ENCODE assay signal across 8 cellular contexts in genomic region chr10:89302628-89303027, GRCh38. TPM values are rescaled to one million over a fixed set of nuclear protein-coding genes. Genes with fewer than 3 reads are reported as not detected.
DNase-seq lines count a peak whose midpoint lies in the region; ATAC-seq and TF ChIP-seq lines count a peak whose summit lies in the region.

No MANE protein-coding gene starts in this region.

- DNase-seq in activated CD4-positive, alpha-beta T cell treated with anti-CD3 and anti-CD28 coated beads, Interleukin-2, amount 10 ng/mL, durations not matched to agents 24 days and 14 days = no peak
- no peak for DNase-seq in activated CD4-positive, alpha-beta T cell treated with anti-CD3 and anti-CD28 coated beads, Interleukin-2, amount 50 U/mL, for 4 hours
- no peak for DNase-seq in left lobe of liver (ENCODE audit: low spot score)
- DNase-seq in thyroid gland = no peak
- DNase-seq in activated CD8-positive, alpha-beta memory T cell treated with anti-CD3 and anti-CD28 coated beads for 24 hours = no peak
- no peak for DNase-seq in occipital lobe (lab: John Stamatoyannopoulos, UW)

- intact Hi-C loops in activated CD4-positive, alpha-beta T cell treated with anti-CD3 and anti-CD28 coated beads, Interleukin-2, amount 10 ng/mL, durations not matched to agents 24 days and 14 days (cut with micrococcal nuclease) = no loop called here
- intact Hi-C loops in thyroid gland (cut with DNase I) = no loop called here

- H3K36me3 ChIP-seq in thyroid gland = peaks cover 5% of the 10 kb centered on the region in 2 donors

- ATAC-seq in left lobe of liver = peak; percentile 47
- no peak for ATAC-seq in GM21723 (IDR thresholded peaks at IDR 0.05; ENCODE audit: unreplicated experiment)

- H3K4me1 Mint-ChIP-seq in activated CD4-positive, alpha-beta T cell treated with anti-CD3 and anti-CD28 coated beads, Interleukin-2, amount 10 ng/mL, durations not matched to agents 24 days and 14 days = peaks cover 34% of the 10 kb centered on the region

- peaks cover 10% of the 10 kb centered on the region for H3K9me3 Mint-ChIP-seq in activated CD4-positive, alpha-beta T cell treated with anti-CD3 and anti-CD28 coated beads, Interleukin-2, amount 10 ng/mL, durations not matched to agents 24 days and 14 days

- H3K4me3 Mint-ChIP-seq in activated CD4-positive, alpha-beta T cell treated with anti-CD3 and anti-CD28 coated beads, Interleukin-2, amount 10 ng/mL, durations not matched to agents 24 days and 14 days = peak overlapping the region; percentile 85

- no peak for TF ChIP-seq CTCF in thyroid gland (IDR thresholded peaks at IDR 0.05)

- no peak for TF ChIP-seq POLR2A in thyroid gland (IDR thresholded peaks at IDR 0.05)

- peaks cover 17 to 18% of the 10 kb centered on the region in 2 donors for H3K4me1 ChIP-seq in thyroid gland

- H3K4me3 ChIP-seq in thyroid gland (replicated peaks in 1 of 3) = peak overlapping the region in 1 of 3 donors; percentile 34

- H3K27me3 ChIP-seq in thyroid gland = no peaks in the 10 kb centered on the region

- peaks cover 10% of the 10 kb centered on the region for H3K27me3 Mint-ChIP-seq in activated CD4-positive, alpha-beta T cell treated with anti-CD3 and anti-CD28 coated beads, Interleukin-2, amount 10 ng/mL, durations not matched to agents 24 days and 14 days

- H3K27ac ChIP-seq in adipose tissue (ENCODE audit: low read depth, low read length) = peak overlapping the region; percentile 61
- peak overlapping the region in 2 of 3 donors; percentile 83 to 88 for H3K27ac ChIP-seq in thyroid gland

- no peak overlapping the region for H3K27ac Mint-ChIP-seq in activated CD4-positive, alpha-beta T cell treated with anti-CD3 and anti-CD28 coated beads, Interleukin-2, amount 10 ng/mL, durations not matched to agents 24 days and 14 days

- 1 to 35% (median 4%) methylated on average over 3 of the region's 3 CpGs for WGBS in adipose tissue, 3 donors
- WGBS in thyroid gland, 2 donors = 50 to 67% methylated on average over 3 of the region's 3 CpGs

- no peaks in the 10 kb centered on the region for H3K9me3 ChIP-seq in thyroid gland

- H3K36me3 Mint-ChIP-seq in activated CD4-positive, alpha-beta T cell treated with anti-CD3 and anti-CD28 coated beads, Interleukin-2, amount 10 ng/mL, durations not matched to agents 24 days and 14 days (ENCODE audit: low read depth) = peaks cover 23% of the 10 kb centered on the region

RNA-seq across cellular contexts. Expression of gene IFIT2, which starts 0.8 kb away (rescaled TPM):
- total RNA-seq in activated CD4-positive, alpha-beta T cell treated with anti-CD3 and anti-CD28 coated beads, Interleukin-2, amount 10 ng/mL, durations not matched to agents 24 days and 14 days = 0.40 and 0.54 TPM in 2 replicates
- polyA plus RNA-seq in adipose tissue = 1 to 10 TPM; 2.1 to 5.3 (median 2.5) TPM
- total RNA-seq in left lobe of liver (6.0 TPM), thyroid gland (1 to 10 TPM; 3.4 to 5.4 (median 4.6) TPM), occipital lobe (5.0 TPM)

RNA-seq across cellular contexts. Expression of gene IFIT3, which starts 25.2 kb away (rescaled TPM):
- total RNA-seq in activated CD4-positive, alpha-beta T cell treated with anti-CD3 and anti-CD28 coated beads, Interleukin-2, amount 10 ng/mL, durations not matched to agents 24 days and 14 days = 0.83 and 1.0 TPM in 2 replicates
- polyA plus RNA-seq in adipose tissue = 10 to 100 TPM in 1 of 3 donors, 1 to 10 TPM in 2; 5.2 to 18.0 (median 9.5) TPM
- 8.7 TPM for total RNA-seq in left lobe of liver
- 10 to 100 TPM in 1 of 4 donors, 1 to 10 TPM in 3; 5.9 to 11.4 (median 8.8) TPM for total RNA-seq in thyroid gland
- 8.4 TPM for total RNA-seq in occipital lobe

RNA-seq across cellular contexts. Expression of gene LIPA, which starts 51.1 kb away (rescaled TPM):
- total RNA-seq in activated CD4-positive, alpha-beta T cell treated with anti-CD3 and anti-CD28 coated beads, Interleukin-2, amount 10 ng/mL, durations not matched to agents 24 days and 14 days = 7.6 and 9.1 TPM in 2 replicates
- 10 to 100 TPM; 19.2 to 45.2 (median 34.5) TPM for polyA plus RNA-seq in adipose tissue
- total RNA-seq in left lobe of liver (53.8 TPM), thyroid gland (10 to 100 TPM; 29.1 to 45.8 (median 33.9) TPM), occipital lobe (39.9 TPM)
